8 cellular contexts compared by ENCODE assay signal in the genomic region with DNA sequence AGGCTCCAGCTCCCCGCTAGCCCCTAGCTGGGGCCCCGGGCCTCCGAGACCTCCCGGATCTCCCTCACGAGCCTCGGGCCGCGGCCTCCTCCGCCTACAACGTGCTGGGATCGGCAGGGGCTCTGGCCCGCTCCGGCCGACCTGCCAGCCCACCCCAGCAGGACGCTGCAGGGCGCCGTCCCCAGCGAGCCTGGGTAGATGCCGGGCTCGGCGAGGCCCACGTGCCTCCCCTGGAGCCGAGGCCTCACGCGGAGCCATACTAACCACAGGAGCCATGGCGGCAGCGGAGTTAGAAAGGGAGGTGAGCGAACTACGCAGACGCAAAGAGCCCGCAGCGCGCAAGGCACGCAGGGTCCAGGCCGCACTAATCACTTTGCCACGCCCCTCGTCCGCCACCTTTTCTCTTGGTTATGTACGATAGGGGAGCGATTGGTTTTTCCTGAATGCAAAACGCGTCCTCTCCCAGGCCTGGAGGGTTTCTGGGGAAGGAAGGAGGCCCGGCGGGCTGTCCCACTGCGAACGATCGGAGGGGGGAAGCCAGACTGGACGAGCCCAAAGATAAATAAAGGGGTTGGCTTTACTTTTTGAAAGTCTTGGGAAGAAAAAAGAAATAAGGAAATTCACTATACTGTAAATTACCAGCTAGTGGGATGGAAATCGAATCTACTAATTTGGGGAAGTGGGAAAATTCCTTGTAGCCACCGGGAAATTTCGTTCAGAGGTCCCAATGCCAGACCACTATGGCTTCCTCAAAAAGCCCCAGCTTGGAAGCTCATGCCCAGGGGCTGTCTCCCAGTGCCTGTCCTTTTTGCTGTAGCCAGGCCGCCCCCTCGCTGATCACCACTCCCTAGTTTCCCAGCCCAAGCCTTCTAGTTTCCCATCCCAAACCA. TPM values are rescaled to one million over a fixed set of nuclear protein-coding genes. Genes with fewer than 3 reads are reported as not detected.
DNase-seq lines count a peak whose midpoint lies in the region; ATAC-seq and TF ChIP-seq lines count a peak whose summit lies in the region.

A gene (minus strand): TSS at position 298 of the 890 bp plus-strand sequence. CDS start 22 bp downstream, at position 276.

- H3K27me3 ChIP-seq in ovary (no peaks in the 10 kb centered on the region), thyroid gland (no peaks in the 10 kb centered on the region)

- peak within 1 kb of the TSS; percentile 81 for H3K4me3 ChIP-seq in GM12865 (ENCODE audit: low read depth, low read length)
- peak within 1 kb of the TSS; percentile 71 for H3K4me3 ChIP-seq in ovary
- H3K4me3 ChIP-seq in thyroid gland (replicated peaks in 1 of 3), result peak within 1 kb of the TSS; percentile 92 to 100 (median 99)

- H3K27ac Mint-ChIP-seq in activated naive CD8-positive, alpha-beta T cell treated with anti-CD3 and anti-CD28 coated beads, Interleukin-2, amount 50 U/mL, for 24 hours, result peak within 1 kb of the TSS; percentile 95

- TF ChIP-seq CTCF in GM12865 (IDR thresholded peaks at IDR 0.05; ENCODE audit: insufficient read depth, low read depth, low read length, missing control alignments) (no peak), ovary (IDR thresholded peaks at IDR 0.05) (peak in 1 of 3 donors; percentile 32), thyroid gland (IDR thresholded peaks at IDR 0.05) (peak in 1 of 6 experiments; percentile 44)

- WGBS in ovary, 3 donors, result 0 to 2% (median 1%) methylated on average over 44 to 53 of the region's 53 CpGs
- 1 to 2% methylated on average over 42 to 50 of the region's 53 CpGs for WGBS in thyroid gland, 2 donors

- ATAC-seq in HG02763 (IDR thresholded peaks at IDR 0.05; ENCODE audit: unreplicated experiment), result peak; percentile 96
- peak; percentile 96 for ATAC-seq in activated naive CD8-positive, alpha-beta T cell treated with anti-CD3 and anti-CD28 coated beads, Interleukin-2, amount 50 U/mL, for 24 hours
- ATAC-seq in Right ventricle myocardium inferior, result peak; percentile 98

- H3K9me3 ChIP-seq in ovary (no peaks in the 10 kb centered on the region), thyroid gland (no peaks in the 10 kb centered on the region)

- TF ChIP-seq POLR2A in ovary (IDR thresholded peaks at IDR 0.05) (no peak), thyroid gland (IDR thresholded peaks at IDR 0.05) (peak; percentile 15 to 79)

- H3K27ac ChIP-seq in ovary (peak within 1 kb of the TSS; percentile 17 to 58), thyroid gland (peak within 1 kb of the TSS; percentile 53 to 74 (median 66))

- peaks cover 33% of the 10 kb centered on the region for H3K36me3 Mint-ChIP-seq in activated naive CD8-positive, alpha-beta T cell treated with anti-CD3 and anti-CD28 coated beads, Interleukin-2, amount 50 U/mL, for 24 hours (ENCODE audit: low read depth)

- H3K36me3 ChIP-seq in ovary (no peaks in the 10 kb centered on the region), thyroid gland (peaks cover 9 to 12% of the 10 kb centered on the region in 2 donors)

- intact Hi-C loops in Right ventricle myocardium inferior (cut with DNase I), result loop anchor here (5.0 kb wide), 1 partner anchor 38 kb away; a partner anchor contains a TSS
- intact Hi-C loops in ovary (cut with DNase I), result loop anchor here in 1 of 4 donors (10.0 kb wide), 1 partner anchor 145 kb away; no protein-coding TSS in a partner anchor
- intact Hi-C loops in thyroid gland (cut with DNase I), result no loop called here

- no peak for TF ChIP-seq EP300 in ovary (IDR thresholded peaks at IDR 0.05)

- peak within 1 kb of the TSS; percentile 93 for H3K4me3 Mint-ChIP-seq in activated naive CD8-positive, alpha-beta T cell treated with anti-CD3 and anti-CD28 coated beads, Interleukin-2, amount 50 U/mL, for 24 hours

- DNase-seq in GM12865 (ENCODE audit: low read depth) (peak; percentile 99), NCI-H1417 treated with DMSO at 0.1 percent for 48 hours (lab: John Stamatoyannopoulos, UW) (peak; percentile 96), SW480 (ENCODE audit: low spot score) (peak; percentile 99), Right ventricle myocardium inferior (ENCODE audit: missing footprints) (peak; percentile 99), ovary (peak; percentile 95 to 98 (median 96)), thyroid gland (peak; percentile 99)
- peak; percentile 97 for DNase-seq in activated naive CD8-positive, alpha-beta T cell treated with anti-CD3 and anti-CD28 coated beads, Interleukin-2, amount 50 U/mL, for 24 hours

- peaks cover 13% of the 10 kb centered on the region for H3K4me1 ChIP-seq in ovary (ENCODE audit: insufficient read depth)
- peaks cover 7 to 21% of the 10 kb centered on the region in 2 donors for H3K4me1 ChIP-seq in thyroid gland

- H3K9me3 Mint-ChIP-seq in activated naive CD8-positive, alpha-beta T cell treated with anti-CD3 and anti-CD28 coated beads, Interleukin-2, amount 50 U/mL, for 24 hours, result no peaks in the 10 kb centered on the region

- H3K27me3 Mint-ChIP-seq in activated naive CD8-positive, alpha-beta T cell treated with anti-CD3 and anti-CD28 coated beads, Interleukin-2, amount 50 U/mL, for 24 hours, result no peaks in the 10 kb centered on the region

- peaks cover 45% of the 10 kb centered on the region for H3K4me1 Mint-ChIP-seq in activated naive CD8-positive, alpha-beta T cell treated with anti-CD3 and anti-CD28 coated beads, Interleukin-2, amount 50 U/mL, for 24 hours

RNA-seq across cellular contexts. Expression of the gene that starts here (rescaled TPM):
- 264 TPM for total RNA-seq in Right ventricle myocardium inferior
- total RNA-seq in ovary, result 1,000 to 10,000 TPM in 1 of 7 donors, 100 to 1,000 TPM in 6; 379 to 1,097 (median 715) TPM
- 1,000 to 10,000 TPM in 1 of 2 donors, 100 to 1,000 TPM in 1; 619 to 2,062 TPM for polyA plus RNA-seq in ovary
- 100 to 1,000 TPM; 154 to 230 (median 181) TPM for total RNA-seq in thyroid gland

Comparison
In these comparisons a context has a peak if more than half of its experiments do, and no peak if none do; other contexts are left out.
1. Peak in every context shown above with its lines: DNase-seq, ATAC-seq, H3K4me3 ChIP-seq and H3K27ac ChIP-seq.